14 cellular contexts compared by ENCODE assay signal in the genomic region with DNA sequence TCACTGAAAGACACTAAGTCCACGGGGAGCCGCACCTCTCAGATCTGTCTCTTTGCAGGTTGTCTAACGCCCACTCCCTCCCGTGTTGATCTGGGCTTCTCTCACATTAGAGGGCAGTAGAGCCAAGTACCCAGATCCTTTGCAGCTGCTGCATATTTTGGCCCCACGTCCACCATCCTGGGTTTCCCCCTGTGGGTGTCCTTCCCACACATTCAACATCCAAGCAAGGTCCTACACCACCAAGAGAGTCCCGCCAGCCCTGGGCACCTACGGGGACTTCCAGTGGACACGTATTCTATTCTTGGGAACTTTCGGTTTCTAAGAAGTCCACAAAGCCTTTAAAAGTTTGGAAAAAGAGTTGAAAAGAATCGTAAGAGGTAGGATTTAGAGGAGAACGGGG.
DNase-seq lines count a peak whose midpoint lies in the region; ATAC-seq and TF ChIP-seq lines count a peak whose summit lies in the region.
"Had no signal": no experiment of that assay in that cellular context is flagged by ENCODE, and none has a peak within 500 bp of the region (broad histone marks: within the 10 kb centered on the region; RNA-seq: fewer than 3 reads in every experiment).

No MANE protein-coding gene starts in this region.

- H3F3A ChIP-seq in PC-3 (ENCODE audit: low read length, unreplicated experiment), result no peaks in the 10 kb centered on the region

- intact Hi-C loops in PC-3 (cut with micrococcal nuclease), result no loop called here
- intact Hi-C loops in colonic mucosa (cut with DNase I), result loop anchor here (10.0 kb wide), 1 partner anchor 146 kb away; no protein-coding TSS in a partner anchor

- no peaks in the 10 kb centered on the region for H3K36me3 Mint-ChIP-seq in nephron (ENCODE audit: low read depth)

- no peak for ATAC-seq in PC-3
- ATAC-seq in omental fat pad (ENCODE audit: low FRiP score), result no peak
- ATAC-seq in GM18858 (IDR thresholded peaks at IDR 0.05; ENCODE audit: unreplicated experiment), result no peak
- ATAC-seq: foreskin keratinocyte had no signal

- no peaks in the 10 kb centered on the region for H3K4me1 ChIP-seq in PC-3 (ENCODE audit: insufficient read depth, low read length)
- no peaks in the 10 kb centered on the region for H3K4me1 ChIP-seq in colonic mucosa
- H3K4me1 ChIP-seq: foreskin keratinocyte had no signal

- H3K4me3 ChIP-seq in PC-3 (ENCODE audit: low read length), result no peak overlapping the region
- H3K4me3 ChIP-seq in colonic mucosa, result no peak overlapping the region
- H3K4me3 ChIP-seq: GM23248 had no signal

- H3K79me2 ChIP-seq in PC-3 (ENCODE audit: low read length), result no peaks in the 10 kb centered on the region

- no peaks in the 10 kb centered on the region for H3K9me3 Mint-ChIP-seq in nephron

- H3K36me3 ChIP-seq in PC-3 (ENCODE audit: low read depth, low read length) (no peaks in the 10 kb centered on the region), colonic mucosa (no peaks in the 10 kb centered on the region)

- peak overlapping the region in 2 of 3 experiments; percentile 82 to 99 for H3K27ac Mint-ChIP-seq in nephron

- H3K27ac ChIP-seq in PC-3 (ENCODE audit: low read length) (no peak overlapping the region), colonic mucosa (no peak overlapping the region)
- H3K27ac ChIP-seq: foreskin keratinocyte, GM23248 had no signal

- peaks cover 11% of the 10 kb centered on the region for H3K27me3 Mint-ChIP-seq in nephron (ENCODE audit: low read depth)

- no peak overlapping the region for H3K4me2 ChIP-seq in PC-3 (ENCODE audit: low read length)

- no peak overlapping the region for H3K4me3 Mint-ChIP-seq in nephron

- no peaks in the 10 kb centered on the region for H4K20me1 ChIP-seq in PC-3 (ENCODE audit: low read length)

- H2AFZ ChIP-seq in PC-3 (ENCODE audit: low read length), result 0 out of 2 replicates have a peak overlapping the region, but pooled peaks have one; percentile 41
- H2AFZ ChIP-seq: GM23248 had no signal

- no peaks in the 10 kb centered on the region for H3K27me3 ChIP-seq in PC-3 (ENCODE audit: low read length)
- H3K27me3 ChIP-seq in colonic mucosa, result no peaks in the 10 kb centered on the region
- H3K27me3 ChIP-seq: foreskin keratinocyte had no signal

- H3K9ac ChIP-seq in PC-3 (ENCODE audit: low read length) (no peak overlapping the region), colonic mucosa (ENCODE audit: low read depth in 2 of 2, low read length in 2 of 2) (no peak overlapping the region)
- H3K9ac ChIP-seq: GM23248 had no signal

- no peaks in the 10 kb centered on the region for H3K9me3 ChIP-seq in PC-3 (ENCODE audit: low read length)
- no peaks in the 10 kb centered on the region for H3K9me3 ChIP-seq in colonic mucosa

- BruUV-seq in PC-3 (replicated peaks; lab: Mats Ljungman, UMichigan), result no TSS peak

- H3K9me2 ChIP-seq in PC-3 (replicated peaks; ENCODE audit: low read length), result no peaks in the 10 kb centered on the region

- POLR2A ChIA-PET in GM10248 (lab: Yijun Ruan, JAX) (no interaction called here), PC-3 (lab: Charles Lee; ENCODE audit: unreplicated experiment) (no interaction called here)

- CTCF ChIA-PET in GM10248 (lab: Yijun Ruan, JAX) (interaction anchor here (1.3 to 3.7 kb wide), 5 partner anchors 11 to 120 kb away, joined by 3 to 19 read pairs (median 6); no protein-coding TSS in a partner anchor), PC-3 (lab: Charles Lee) (no interaction called here)

- DNase-seq in CD1c-positive myeloid dendritic cell (ENCODE audit: extremely low spot score) (peak; percentile 35), GM10248 (ENCODE audit: extremely low spot score) (peak; percentile 28), PC-3 (no peak), colonic mucosa (no peak), omental fat pad (ENCODE audit: low spot score) (no peak), NCI-H774 (lab: John Stamatoyannopoulos, UW) (no peak)
- DNase-seq: effector CD4-positive, alpha-beta T cell; foreskin keratinocyte; GM23248; midbrain; NCI-H1105; NCI-H510A had no signal

- TF ChIP-seq CTCF in GM10248 (IDR thresholded peaks at IDR 0.05; ENCODE audit: control extremely low read depth, extremely low read depth, low read depth, missing control alignments) (no peak), PC-3 (conservative IDR thresholded peaks at IDR 0.05; ENCODE audit: low read depth, low read length) (no peak), nephron (IDR thresholded peaks at IDR 0.05; ENCODE audit: unreplicated experiment in 3 of 3) (no peak), colonic mucosa (IDR thresholded peaks at IDR 0.05) (no peak), omental fat pad (IDR thresholded peaks at IDR 0.05) (no peak)

- peaks cover 44% of the 10 kb centered on the region for H3K4me1 Mint-ChIP-seq in nephron

Comparison
In these comparisons a context has a peak if more than half of its experiments do, and no peak if none do; other contexts are left out.
1. DNase-seq: peak in CD1c-positive myeloid dendritic cell (single experiment) and GM10248 (single experiment); none in PC-3 (single experiment), colonic mucosa (single experiment), omental fat pad (single experiment) and NCI-H774 (single experiment).